In the genomic region with DNA sequence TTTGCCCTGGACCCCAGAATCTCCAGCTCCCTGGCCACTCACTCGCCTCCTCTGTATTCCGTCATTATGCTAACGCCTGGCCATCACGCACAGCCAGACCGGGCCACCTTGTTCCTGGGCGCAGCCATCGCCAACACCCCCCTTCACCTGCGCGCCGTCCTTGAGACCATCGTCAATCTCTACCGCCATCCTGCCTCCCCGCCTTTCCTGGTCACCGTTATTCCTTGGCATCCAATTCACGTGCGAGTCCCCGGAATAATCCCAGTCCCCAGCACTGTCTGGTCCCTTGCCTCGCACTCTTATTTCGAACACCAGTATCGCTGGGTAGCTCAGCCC, we compare ENCODE assay signal across 7 cellular contexts.
DNase-seq lines count a peak whose midpoint lies in the region; ATAC-seq lines count a peak whose summit lies in the region.

No MANE protein-coding gene starts in this region.

- no peaks in the 10 kb centered on the region for H3K9me3 ChIP-seq in effector memory CD4-positive, alpha-beta T cell (ENCODE audit: control insufficient read depth, low read length)
- no peaks in the 10 kb centered on the region for H3K9me3 ChIP-seq in muscle layer of duodenum (ENCODE audit: control insufficient read depth in 1 of 2, low read length in 2 of 2)

- H3K36me3 ChIP-seq in effector memory CD4-positive, alpha-beta T cell (ENCODE audit: control insufficient read depth, insufficient read depth, low read length) = peaks cover 16% of the 10 kb centered on the region
- peaks cover 7 to 14% of the 10 kb centered on the region in 2 donors for H3K36me3 ChIP-seq in muscle layer of duodenum (ENCODE audit: control insufficient read depth in 1 of 2, insufficient read depth in 2 of 2, low read length in 2 of 2)

- ATAC-seq in GM21423 (IDR thresholded peaks at IDR 0.05; ENCODE audit: unreplicated experiment) (peak; percentile 5), GM21360 (IDR thresholded peaks at IDR 0.05; ENCODE audit: unreplicated experiment) (no peak)

- peaks cover 8% of the 10 kb centered on the region for H3K4me1 ChIP-seq in effector memory CD4-positive, alpha-beta T cell (ENCODE audit: control insufficient read depth, insufficient read depth, low read length, poor library complexity, severe bottlenecking)
- H3K4me1 ChIP-seq in muscle layer of duodenum (ENCODE audit: control insufficient read depth in 1 of 2, insufficient read depth in 2 of 2, low read length in 2 of 2) = peaks cover 0 to 16% of the 10 kb centered on the region in 2 donors

- H3K27me3 ChIP-seq in effector memory CD4-positive, alpha-beta T cell (replicated peaks; ENCODE audit: control insufficient read depth, insufficient read depth, low read length, poor library complexity, severe bottlenecking) = no peaks in the 10 kb centered on the region
- no peaks in the 10 kb centered on the region for H3K27me3 ChIP-seq in muscle layer of duodenum (ENCODE audit: low read depth, low read length)

- peak overlapping the region; percentile 77 for H3K27ac ChIP-seq in effector memory CD4-positive, alpha-beta T cell (ENCODE audit: insufficient read depth, low read length, poor library complexity, severe bottlenecking)
- H3K27ac ChIP-seq in muscle layer of duodenum (ENCODE audit: low read length) = peak overlapping the region; percentile 63

- DNase-seq in NCI-H69 (lab: John Stamatoyannopoulos, UW) (peak; percentile 66), OCI-M2 (lab: John Stamatoyannopoulos, UW; ENCODE audit: unreplicated experiment) (no peak), RPMI8226 (no peak)
- no peak for DNase-seq in effector memory CD4-positive, alpha-beta T cell

- peak overlapping the region; percentile 87 for H3K4me3 ChIP-seq in effector memory CD4-positive, alpha-beta T cell (ENCODE audit: insufficient read depth, low read depth, low read length, poor library complexity, severe bottlenecking)
- H3K4me3 ChIP-seq in muscle layer of duodenum (ENCODE audit: low read depth in 1 of 2, low read length in 2 of 2) = peak overlapping the region; percentile 74 to 97
